23 cellular contexts compared by ENCODE assay signal in genomic region chr14:91295851-91296796, GRCh38. TPM values are rescaled to one million over a fixed set of nuclear protein-coding genes. Genes with fewer than 3 reads are reported as not detected.
A peak's percentile ranks its signal among the peaks of the same experiment; 100 is the strongest.
DNase-seq lines count a peak whose midpoint lies in the region; ATAC-seq and TF ChIP-seq lines count a peak whose summit lies in the region.
"Had no signal": no experiment of that assay in that cellular context is flagged by ENCODE, and none has a peak within 500 bp of the region (broad histone marks: within the 10 kb centered on the region; RNA-seq: fewer than 3 reads in every experiment).

No MANE protein-coding gene starts in this region.

- H3K36me3 ChIP-seq in stomach = peaks cover 5 to 93% (median 86%) of the 10 kb centered on the region in 4 donors
- H3K36me3 ChIP-seq: thyroid gland had no signal

- TF ChIP-seq POLR2A in stomach (IDR thresholded peaks at IDR 0.05) = no peak

- intact Hi-C loops in activated CD4-positive, alpha-beta T cell treated with anti-CD3 and anti-CD28 coated beads for 36 hours (cut with DNase I, micrococcal nuclease) = no loop called here
- intact Hi-C loops in CD14-positive monocyte (cut with micrococcal nuclease) = no loop called here
- intact Hi-C loops in stomach (cut with DNase I; ENCODE audit: low total_unique reads) = no loop called here

- H3K4me1 Mint-ChIP-seq in activated CD4-positive, alpha-beta T cell treated with anti-CD3 and anti-CD28 coated beads for 36 hours = peaks cover 26% of the 10 kb centered on the region
- no peaks in the 10 kb centered on the region for H3K4me1 Mint-ChIP-seq in CD14-positive monocyte
- H3K4me1 Mint-ChIP-seq in activated T-helper 17 cell treated with anti-CD3 and anti-CD28 coated beads, Interleukin-2, amount 50 U/mL, for 72 hours = peaks cover 23% of the 10 kb centered on the region
- peaks cover 4 to 23% (median 17%) of the 10 kb centered on the region in 4 donors for H3K4me1 Mint-ChIP-seq in naive thymus-derived CD8-positive, alpha-beta T cell

- TF ChIP-seq CTCF in CD14-positive monocyte (IDR thresholded peaks at IDR 0.05) = no peak
- no peak for TF ChIP-seq CTCF in stomach (IDR thresholded peaks at IDR 0.05)

- peaks cover 73% of the 10 kb centered on the region for H3K36me3 Mint-ChIP-seq in activated CD4-positive, alpha-beta T cell treated with anti-CD3 and anti-CD28 coated beads for 36 hours (ENCODE audit: low read depth)
- peaks cover 96 to 99% of the 10 kb centered on the region in 2 donors for H3K36me3 Mint-ChIP-seq in CD14-positive monocyte
- peaks cover 99% of the 10 kb centered on the region for H3K36me3 Mint-ChIP-seq in activated T-helper 17 cell treated with anti-CD3 and anti-CD28 coated beads, Interleukin-2, amount 50 U/mL, for 72 hours (ENCODE audit: low read depth)
- peaks cover 6 to 96% (median 24%) of the 10 kb centered on the region in 3 donors for H3K36me3 Mint-ChIP-seq in naive thymus-derived CD8-positive, alpha-beta T cell

- H3K9me3 Mint-ChIP-seq in activated CD4-positive, alpha-beta T cell treated with anti-CD3 and anti-CD28 coated beads for 36 hours (ENCODE audit: low read depth) = no peaks in the 10 kb centered on the region
- H3K9me3 Mint-ChIP-seq in CD14-positive monocyte = peaks cover 0 to 5% (median 0%) of the 10 kb centered on the region in 7 donors
- H3K9me3 Mint-ChIP-seq in activated T-helper 17 cell treated with anti-CD3 and anti-CD28 coated beads, Interleukin-2, amount 50 U/mL, for 72 hours = no peaks in the 10 kb centered on the region
- H3K9me3 Mint-ChIP-seq in naive thymus-derived CD8-positive, alpha-beta T cell = no peaks in the 10 kb centered on the region

- 95 to 97% (median 96%) methylated on average over 22 to 23 of the region's 23 CpGs for WGBS in stomach, 5 donors

- CTCF ChIA-PET in activated CD4-positive, alpha-beta T cell treated with anti-CD3 and anti-CD28 coated beads for 36 hours (lab: Charles Lee) = interaction anchor here (0.8 to 2.7 kb wide), 2 partner anchors 9 to 123 kb away, joined by 3 to 16 read pairs; no protein-coding TSS in a partner anchor

- no peak overlapping the region for H3K27ac ChIP-seq in stomach
- H3K27ac ChIP-seq: thyroid gland had no signal

- H3K4me3 ChIP-seq in stomach = no peak overlapping the region
- H3K4me3 ChIP-seq: thyroid gland had no signal

- no peak for TF ChIP-seq EP300 in stomach (IDR thresholded peaks at IDR 0.05)

- H3K9me3 ChIP-seq in stomach = no peaks in the 10 kb centered on the region
- H3K9me3 ChIP-seq: thyroid gland had no signal

- ATAC-seq in activated CD4-positive, alpha-beta T cell treated with anti-CD3 and anti-CD28 coated beads for 36 hours = no peak
- ATAC-seq in activated T-helper 17 cell treated with anti-CD3 and anti-CD28 coated beads, Interleukin-2, amount 50 U/mL, for 72 hours (replicated peaks) = no peak
- no peak for ATAC-seq in naive thymus-derived CD8-positive, alpha-beta T cell
- ATAC-seq: HepG2 had no signal

- peak overlapping the region; percentile 24 for H3K27ac Mint-ChIP-seq in activated CD4-positive, alpha-beta T cell treated with anti-CD3 and anti-CD28 coated beads for 36 hours
- peak overlapping the region in 4 of 7 donors; percentile 1 to 41 (median 12) for H3K27ac Mint-ChIP-seq in CD14-positive monocyte
- peak overlapping the region; percentile 41 for H3K27ac Mint-ChIP-seq in activated T-helper 17 cell treated with anti-CD3 and anti-CD28 coated beads, Interleukin-2, amount 50 U/mL, for 72 hours
- H3K27ac Mint-ChIP-seq in naive thymus-derived CD8-positive, alpha-beta T cell = peak overlapping the region in 8 of 10 donors; percentile 30 to 86 (median 55)

- H3K4me3 Mint-ChIP-seq in activated CD4-positive, alpha-beta T cell treated with anti-CD3 and anti-CD28 coated beads for 36 hours = no peak overlapping the region
- no peak overlapping the region for H3K4me3 Mint-ChIP-seq in CD14-positive monocyte
- H3K4me3 Mint-ChIP-seq in activated T-helper 17 cell treated with anti-CD3 and anti-CD28 coated beads, Interleukin-2, amount 50 U/mL, for 72 hours = no peak overlapping the region
- peak overlapping the region in 2 of 10 donors; percentile 18 to 39 for H3K4me3 Mint-ChIP-seq in naive thymus-derived CD8-positive, alpha-beta T cell

- H3K27me3 Mint-ChIP-seq in activated CD4-positive, alpha-beta T cell treated with anti-CD3 and anti-CD28 coated beads for 36 hours = no peaks in the 10 kb centered on the region
- H3K27me3 Mint-ChIP-seq in CD14-positive monocyte (ENCODE audit: low read depth in 3 of 3) = no peaks in the 10 kb centered on the region
- H3K27me3 Mint-ChIP-seq in activated T-helper 17 cell treated with anti-CD3 and anti-CD28 coated beads, Interleukin-2, amount 50 U/mL, for 72 hours = no peaks in the 10 kb centered on the region
- no peaks in the 10 kb centered on the region for H3K27me3 Mint-ChIP-seq in naive thymus-derived CD8-positive, alpha-beta T cell

- no peak for DNase-seq in activated CD4-positive, alpha-beta T cell treated with anti-CD3 and anti-CD28 coated beads for 36 hours
- no peak for DNase-seq in activated CD4-positive, alpha-beta T cell treated with anti-CD3 and anti-CD28 coated beads for 1 hour
- DNase-seq in CD14-positive monocyte (ENCODE audit: low spot score) = no peak
- no peak for DNase-seq in naive thymus-derived CD8-positive, alpha-beta T cell
- no peak for DNase-seq in HT-29 (ENCODE audit: low spot score)
- no peak for DNase-seq in stomach
- DNase-seq in NCI-H524 treated with DMSO at 0.1 percent for 48 hours (lab: John Stamatoyannopoulos, UW) = no peak
- DNase-seq: 8988T; activated CD4-positive, alpha-beta T cell treated with anti-CD3 and anti-CD28 coated beads for 4 hours; activated effector memory CD4-positive, alpha-beta T cell treated with anti-CD3 and anti-CD28 coated beads, Interleukin-2, amount 50 U/mL, for 16 hours; amygdala; COR-L47; effector CD8-positive, alpha-beta T cell; Karpas-422; NCI-H1417 treated with DMSO at 0.1 percent for 48 hours; NCI-H82; stimulated activated CD4-positive, alpha-beta T cell treated with anti-CD3 and anti-CD28 coated beads, Interleukin-4, amount 100 ng/mL, for 4 hours; stimulated activated naive CD4-positive, alpha-beta T cell treated with Interleukin-2 at 50 U/mL for 16 hours; T-helper 2 cell; thyroid gland had no signal

- no peaks in the 10 kb centered on the region for H3K27me3 ChIP-seq in stomach
- H3K27me3 ChIP-seq: thyroid gland had no signal

- peaks cover 11 to 25% (median 12%) of the 10 kb centered on the region in 4 donors for H3K4me1 ChIP-seq in stomach
- H3K4me1 ChIP-seq: thyroid gland had no signal

- POLR2A ChIA-PET in activated CD4-positive, alpha-beta T cell treated with anti-CD3 and anti-CD28 coated beads for 36 hours (lab: Charles Lee) = interaction anchor here (0.7 kb wide), 1 partner anchor 12 kb away, joined by 3 read pairs; no protein-coding TSS in a partner anchor
- POLR2A ChIA-PET in naive thymus-derived CD8-positive, alpha-beta T cell (lab: Charles Lee) = no interaction called here

RNA-seq across cellular contexts. Expression of gene GPR68, which starts 51.6 kb away (rescaled TPM):
- total RNA-seq in activated CD4-positive, alpha-beta T cell treated with anti-CD3 and anti-CD28 coated beads for 36 hours = 10 to 100 TPM in 1 of 2 experiments, 1 to 10 TPM in 1; 9.4 to 11.2 TPM
- polyA plus RNA-seq in CD14-positive monocyte (under 1 TPM in 1 of 2 donors, not detected in 1; 0.05 TPM), stomach (10 to 100 TPM in 1 of 3 donors, 1 to 10 TPM in 2; 1.9 to 10.9 (median 7.2) TPM)
- total RNA-seq in activated T-helper 17 cell treated with anti-CD3 and anti-CD28 coated beads, Interleukin-2, amount 50 U/mL, for 72 hours = 10 to 100 TPM; 36.8 to 44.8 TPM
- under 1 TPM; 0.60 to 0.73 TPM for total RNA-seq in naive thymus-derived CD8-positive, alpha-beta T cell
- polyA plus RNA-seq in naive thymus-derived CD8-positive, alpha-beta T cell = 1 to 10 TPM in 1 of 3 donors, under 1 TPM in 2; 0.15 to 7.9 (median 0.82) TPM
- 0.31 TPM in 1 of 2 replicates, not detected in the other for total RNA-seq in HT-29 (2014; rRNA removed; shearing (Covaris generic))
- 10 to 100 TPM in 2 of 5 donors, 1 to 10 TPM in 1, not detected in 2; 4.0 to 19.3 (median 11.0) TPM for total RNA-seq in stomach
- total RNA-seq: HepG2, SK-MEL-5 had no signal
- polyA plus RNA-seq: HepG2 had no signal
